In the genomic region with DNA sequence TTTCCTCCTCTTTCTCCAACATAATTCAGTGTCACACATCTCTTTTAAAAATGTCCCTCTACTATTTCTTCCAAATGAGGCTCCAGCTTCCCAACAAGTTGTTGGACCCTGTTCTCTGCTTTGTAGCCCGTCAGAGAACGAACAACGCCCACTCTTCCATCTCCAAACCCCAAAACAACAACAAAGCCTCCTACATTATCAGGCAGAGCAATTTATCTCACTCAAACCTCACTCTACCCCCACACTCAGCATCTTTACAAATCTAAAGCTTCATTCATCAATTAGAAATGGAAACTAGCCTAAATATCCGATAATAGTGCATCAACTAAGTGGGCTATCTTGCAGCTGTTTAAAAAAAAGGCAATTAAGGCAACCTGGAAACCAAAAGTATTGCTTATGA, we compare ENCODE assay signal across 1 cellular context.
TF ChIP-seq lines count a peak whose summit lies in the region.

No MANE protein-coding gene starts in this region.

TF ChIP-seq in HEK293, 187 proteins besides CTCF, POLR2A, EP300 and RAD21 (continued from another document):
- no peak for TF ChIP-seq ZNF518A (tag by site-specific recombination; conservative IDR thresholded peaks at IDR 0.05; ENCODE audit: low read depth)
